Comparison of ENCODE assay signal across 14 cellular contexts in the genomic region with DNA sequence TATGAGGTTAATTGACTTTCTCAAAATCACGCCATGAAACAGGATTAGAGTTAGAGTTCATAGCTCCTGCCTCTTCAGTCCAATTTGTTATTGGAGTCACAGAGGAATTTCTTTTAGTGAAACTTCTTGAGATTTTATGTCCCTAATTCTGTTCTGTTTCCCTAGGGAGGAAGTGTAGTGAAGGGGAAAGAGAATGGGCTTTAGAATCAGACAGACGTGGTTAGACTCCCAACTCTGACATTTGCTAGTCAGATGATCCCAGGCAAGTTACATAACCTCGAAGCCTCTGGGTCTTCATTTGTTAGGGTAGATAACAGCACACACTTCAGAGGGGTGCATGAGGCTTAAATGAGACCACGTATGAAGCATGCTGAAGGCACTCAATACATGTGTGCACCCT.
DNase-seq lines count a peak whose midpoint lies in the region; ATAC-seq and TF ChIP-seq lines count a peak whose summit lies in the region.
"Had no signal": no experiment of that assay in that cellular context is flagged by ENCODE, and none has a peak within 500 bp of the region (broad histone marks: within the 10 kb centered on the region; RNA-seq: fewer than 3 reads in every experiment).

No MANE protein-coding gene starts in this region.

- no peaks in the 10 kb centered on the region; a peak in 1 of 22 replicates for H3K27me3 ChIP-seq in BLaER1 treated with 17β-estradiol and CSF1 and Interleukin-3, amounts not matched to agents 10 nM and 100 nM
- H3K27me3 ChIP-seq in dorsolateral prefrontal cortex = no peaks in the 10 kb centered on the region

- no peaks in the 10 kb centered on the region; a peak in 1 of 22 replicates for H3K9me3 ChIP-seq in BLaER1 treated with 17β-estradiol and CSF1 and Interleukin-3, amounts not matched to agents 10 nM and 100 nM (replicated peaks in 1 of 11)
- H3K9me3 ChIP-seq: A549 had no signal

- no peak overlapping the region for H3K27ac ChIP-seq in BLaER1 treated with 17β-estradiol and CSF1 and Interleukin-3, amounts not matched to agents 10 nM and 100 nM
- peak overlapping the region in 32 of 59 donors; percentile 1 to 66 (median 46) for H3K27ac ChIP-seq in dorsolateral prefrontal cortex
- H3K27ac ChIP-seq: A549 had no signal

- no peaks in the 10 kb centered on the region for H3K36me3 ChIP-seq in BLaER1 treated with 17β-estradiol and CSF1 and Interleukin-3, amounts not matched to agents 10 nM and 100 nM

- no peaks in the 10 kb centered on the region for H4K20me1 ChIP-seq in BLaER1 treated with 17β-estradiol and CSF1 and Interleukin-3, amounts not matched to agents 10 nM and 100 nM

- no peak overlapping the region for H3K9ac ChIP-seq in BLaER1 treated with 17β-estradiol and CSF1 and Interleukin-3, amounts not matched to agents 10 nM and 100 nM

- peaks cover 0 to 38% (median 17%) of the 10 kb centered on the region in 10 experiments; a peak in 14 of 20 replicates for H3K4me1 ChIP-seq in BLaER1 treated with 17β-estradiol and CSF1 and Interleukin-3, amounts not matched to agents 10 nM and 100 nM
- H3K4me1 ChIP-seq: A549 had no signal

- H3K4me2 ChIP-seq in BLaER1 treated with 17β-estradiol and CSF1 and Interleukin-3, amounts not matched to agents 10 nM and 100 nM = peak overlapping the region in 9 of 11 experiments; percentile 7 to 74 (median 58); a peak in 15 of 22 replicates
- H3K4me2 ChIP-seq: A549, GM23338 had no signal

- intact Hi-C loops in dorsolateral prefrontal cortex (cut with DNase I) = no loop called here
- intact Hi-C loops in sciatic nerve (cut with DNase I) = no loop called here

- no peak for TF ChIP-seq CTCF in dorsolateral prefrontal cortex (IDR thresholded peaks at IDR 0.05 in 54 of 56, conservative IDR thresholded peaks at IDR 0.05 in 2 of 56; ENCODE audit: low read depth in 1 of 56, partially characterized antibody in 56 of 56)

- H3K4me3 ChIP-seq in BLaER1 treated with 17β-estradiol and CSF1 and Interleukin-3, amounts not matched to agents 10 nM and 100 nM = no peak overlapping the region
- no peak overlapping the region for H3K4me3 ChIP-seq in dorsolateral prefrontal cortex
- H3K4me3 ChIP-seq: A549, GM23338 had no signal

- ATAC-seq in HG02798 (IDR thresholded peaks at IDR 0.05; ENCODE audit: poor library complexity, unreplicated experiment) (no peak), sciatic nerve (no peak)
- ATAC-seq: A549, GM23338 had no signal

- no peak for DNase-seq in dorsolateral prefrontal cortex
- DNase-seq in midbrain (lab: John Stamatoyannopoulos, UW) = peak; percentile 36
- DNase-seq in SHP77 treated with DMSO at 0.1 percent for 48 hours (lab: John Stamatoyannopoulos, UW) = no peak
- no peak for DNase-seq in sciatic nerve (ENCODE audit: low spot score)
- DNase-seq: Calu3; CD4-positive, alpha-beta T cell; DMS153; DMS79 treated with DMSO at 0.1 percent for 48 hours; EL; H7 had no signal

Comparison
In these comparisons a context has a peak if more than half of its experiments do, and no peak if none do; other contexts are left out.
1. H3K27ac ChIP-seq: peak in dorsolateral prefrontal cortex (32 of 59); none in BLaER1 treated with 17β-estradiol and CSF1 and Interleukin-3, amounts not matched to agents 10 nM and 100 nM (0 of 11).